Comparison of ENCODE assay signal across 1 cellular context in the genomic region with DNA sequence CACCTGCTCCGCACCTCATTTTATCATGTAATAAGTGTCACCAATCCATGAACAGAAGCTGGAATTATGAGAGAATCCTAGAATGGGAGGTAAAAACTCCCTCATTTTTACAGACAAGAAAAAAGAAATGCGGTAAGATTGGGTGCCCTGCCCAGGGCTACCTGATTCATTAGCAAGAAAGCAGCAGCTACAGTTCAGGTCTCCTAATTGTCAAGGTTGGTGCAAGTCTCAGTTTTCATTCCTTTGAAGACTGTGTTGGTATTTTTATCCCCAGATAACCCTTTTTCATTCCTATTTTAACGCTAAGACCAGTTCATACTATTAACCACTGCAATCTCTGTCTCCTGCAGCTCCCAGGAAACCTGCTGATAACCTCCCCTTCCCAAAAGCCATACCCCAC.
TF ChIP-seq lines count a peak whose summit lies in the region.

No MANE protein-coding gene starts in this region.

TF ChIP-seq in neural cell, 6 proteins besides CTCF, POLR2A, EP300 and RAD21 (continued from another document):
- TF ChIP-seq, protein P1, sequence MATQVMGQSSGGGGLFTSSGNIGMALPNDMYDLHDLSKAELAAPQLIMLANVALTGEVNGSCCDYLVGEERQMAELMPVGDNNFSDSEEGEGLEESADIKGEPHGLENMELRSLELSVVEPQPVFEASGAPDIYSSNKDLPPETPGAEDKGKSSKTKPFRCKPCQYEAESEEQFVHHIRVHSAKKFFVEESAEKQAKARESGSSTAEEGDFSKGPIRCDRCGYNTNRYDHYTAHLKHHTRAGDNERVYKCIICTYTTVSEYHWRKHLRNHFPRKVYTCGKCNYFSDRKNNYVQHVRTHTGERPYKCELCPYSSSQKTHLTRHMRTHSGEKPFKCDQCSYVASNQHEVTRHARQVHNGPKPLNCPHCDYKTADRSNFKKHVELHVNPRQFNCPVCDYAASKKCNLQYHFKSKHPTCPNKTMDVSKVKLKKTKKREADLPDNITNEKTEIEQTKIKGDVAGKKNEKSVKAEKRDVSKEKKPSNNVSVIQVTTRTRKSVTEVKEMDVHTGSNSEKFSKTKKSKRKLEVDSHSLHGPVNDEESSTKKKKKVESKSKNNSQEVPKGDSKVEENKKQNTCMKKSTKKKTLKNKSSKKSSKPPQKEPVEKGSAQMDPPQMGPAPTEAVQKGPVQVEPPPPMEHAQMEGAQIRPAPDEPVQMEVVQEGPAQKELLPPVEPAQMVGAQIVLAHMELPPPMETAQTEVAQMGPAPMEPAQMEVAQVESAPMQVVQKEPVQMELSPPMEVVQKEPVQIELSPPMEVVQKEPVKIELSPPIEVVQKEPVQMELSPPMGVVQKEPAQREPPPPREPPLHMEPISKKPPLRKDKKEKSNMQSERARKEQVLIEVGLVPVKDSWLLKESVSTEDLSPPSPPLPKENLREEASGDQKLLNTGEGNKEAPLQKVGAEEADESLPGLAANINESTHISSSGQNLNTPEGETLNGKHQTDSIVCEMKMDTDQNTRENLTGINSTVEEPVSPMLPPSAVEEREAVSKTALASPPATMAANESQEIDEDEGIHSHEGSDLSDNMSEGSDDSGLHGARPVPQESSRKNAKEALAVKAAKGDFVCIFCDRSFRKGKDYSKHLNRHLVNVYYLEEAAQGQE (IDR thresholded peaks at IDR 0.05; ENCODE audit: borderline replicate concordance), result no peak
- TF ChIP-seq SMC3 (conservative IDR thresholded peaks at IDR 0.05; ENCODE audit: poor library complexity) (no peak), TAF1 (IDR thresholded peaks at IDR 0.05; ENCODE audit: low read depth) (no peak)
